3 cellular contexts compared by ENCODE assay signal in genomic region chr1:152986578-152986977, GRCh38.
TF ChIP-seq lines count a peak whose summit lies in the region.

No MANE protein-coding gene starts in this region.

TF ChIP-seq in A549, 52 proteins besides CTCF, POLR2A, EP300 and RAD21:
- TF ChIP-seq REST (IDR thresholded peaks at IDR 0.05) = no peak
- TF ChIP-seq MAFK (IDR thresholded peaks at IDR 0.05; ENCODE audit: partially characterized antibody) = peak; percentile 76

TF ChIP-seq in IMR-90, 13 proteins besides CTCF, POLR2A, EP300 and RAD21:
- TF ChIP-seq USF2 (IDR thresholded peaks at IDR 0.05; ENCODE audit: low read depth, low read length) = no peak
- TF ChIP-seq MAFK (IDR thresholded peaks at IDR 0.05; ENCODE audit: low read depth, low read length) = peak; percentile 71
- no peak for TF ChIP-seq CEBPB (IDR thresholded peaks at IDR 0.05; ENCODE audit: low read depth, low read length)
- TF ChIP-seq CHD1 (IDR thresholded peaks at IDR 0.05; ENCODE audit: low read depth, low read length) = no peak
- TF ChIP-seq BHLHE40 (IDR thresholded peaks at IDR 0.05; ENCODE audit: low read depth, low read length) = no peak

TF ChIP-seq in H1, 55 proteins besides CTCF, POLR2A, EP300 and RAD21:
- TF ChIP-seq CBX8 (IDR thresholded peaks at IDR 0.05; ENCODE audit: borderline replicate concordance, low read depth, low read length) (no peak), CHD2 (IDR thresholded peaks at IDR 0.05; ENCODE audit: low read length) (no peak), GABPA (IDR thresholded peaks at IDR 0.05; ENCODE audit: borderline replicate concordance, insufficient read depth, low read length) (no peak), KDM1A (IDR thresholded peaks at IDR 0.05; ENCODE audit: borderline replicate concordance, low read length) (no peak), TBP (IDR thresholded peaks at IDR 0.05; ENCODE audit: low read depth, low read length) (no peak), CTBP2 (IDR thresholded peaks at IDR 0.05; ENCODE audit: borderline replicate concordance, insufficient read depth, insufficient read length, low read length) (no peak)
